Comparison of ENCODE assay signal across 8 cellular contexts in genomic region chr12:12820376-12820775, GRCh38. TPM values are rescaled to one million over a fixed set of nuclear protein-coding genes. Genes with fewer than 3 reads are reported as not detected.
A peak's percentile ranks its signal among the peaks of the same experiment; 100 is the strongest.
DNase-seq lines count a peak whose midpoint lies in the region; TF ChIP-seq lines count a peak whose summit lies in the region.
"Not testable (repeated sequence)": the region's sequence is repeated elsewhere in the genome, so short reads cannot be mapped to it uniquely, and the experiment has no call there.

No MANE protein-coding gene starts in this region.

- not testable (repeated sequence) for TF ChIP-seq CTCF in AG04450 (IDR thresholded peaks at IDR 0.05; ENCODE audit: low read depth, low read length); HFFc6 (IDR thresholded peaks at IDR 0.05); SK-N-SH (IDR thresholded peaks at IDR 0.05); ascending aorta (IDR thresholded peaks at IDR 0.05); sigmoid colon (IDR thresholded peaks at IDR 0.05); uterus (IDR thresholded peaks at IDR 0.05)

- H3K4me3 ChIP-seq in AG04450 (ENCODE audit: low read depth, low read length); SK-N-SH (ENCODE audit: low read depth in 2 of 2, low read length in 1 of 2); ascending aorta; sigmoid colon; uterus: not testable (repeated sequence)
- H3K4me3 ChIP-seq in mesenchymal stem cell (ENCODE audit: insufficient read depth in 1 of 2, low read depth in 1 of 2, low read length in 2 of 2): peak overlapping the region in 1 of 2 experiments; percentile 34

- H3K4ac ChIP-seq in mesenchymal stem cell (ENCODE audit: low read depth in 1 of 2, low read length in 2 of 2): not testable (repeated sequence)

- H3K4me2 ChIP-seq in SK-N-SH: peak overlapping the region; percentile 45
- not testable (repeated sequence) for H3K4me2 ChIP-seq in mesenchymal stem cell (ENCODE audit: low read length, poor library complexity, severe bottlenecking)

- not testable (repeated sequence) for H3K9me3 ChIP-seq in AG04450 (ENCODE audit: control insufficient read depth, insufficient read depth, low read length); SK-N-SH; ascending aorta; mesenchymal stem cell (ENCODE audit: control insufficient read depth, low read length); sigmoid colon; uterus

- not testable (repeated sequence) for H3K27me3 Mint-ChIP-seq in HFFc6 (ENCODE audit: insufficient read depth)

- peaks cover 44% of the 10 kb centered on the region for H3F3A ChIP-seq in SK-N-SH (replicated peaks; ENCODE audit: insufficient read depth)

- peak overlapping the region; percentile 8 for H2BK120ac ChIP-seq in mesenchymal stem cell (ENCODE audit: low read depth, low read length)

- peaks cover 95% of the 10 kb centered on the region for H3K4me1 Mint-ChIP-seq in HFFc6 (ENCODE audit: low read depth)

- POLR2A ChIA-PET in AG04450 (lab: Yijun Ruan, JAX): interaction anchor here (0.7 to 1.5 kb wide), 3 partner anchors 33 to 94 kb away, joined by 3 to 8 read pairs (median 3); partner anchors contain the start of gene GPRC5A
- POLR2A ChIA-PET in SK-N-SH (lab: Yijun Ruan, JAX): not testable (repeated sequence)

- H3K9me2 ChIP-seq in SK-N-SH: not testable (repeated sequence)

- H4K20me1 ChIP-seq in SK-N-SH (ENCODE audit: insufficient read depth): not testable (repeated sequence)

- peak overlapping the region; percentile 82 for H3K27ac ChIP-seq in AG04450 (ENCODE audit: low read depth, low read length)
- peak overlapping the region; percentile 81 to 88; a peak in 3 of 4 replicates for H3K27ac ChIP-seq in SK-N-SH (ENCODE audit: low read depth in 2 of 2, low read length in 1 of 2)
- peak overlapping the region; percentile 68 to 79 for H3K27ac ChIP-seq in ascending aorta
- peak overlapping the region; percentile 89 for H3K27ac ChIP-seq in epithelial cell of prostate
- H3K27ac ChIP-seq in mesenchymal stem cell (ENCODE audit: low read length, poor library complexity, severe bottlenecking): peak overlapping the region; percentile 98
- peak overlapping the region; percentile 34 to 70 (median 58) for H3K27ac ChIP-seq in sigmoid colon
- peak overlapping the region; percentile 65 to 72 for H3K27ac ChIP-seq in uterus

- peak overlapping the region; percentile 36 for H3K4me3 Mint-ChIP-seq in HFFc6

- H3K18ac ChIP-seq in mesenchymal stem cell (ENCODE audit: low read depth in 1 of 2, low read length in 2 of 2): peak overlapping the region; percentile 1 to 43

- WGBS in SK-N-SH (ENCODE audit: low lambda C conversion rate): 93% methylated on average over 11 of the region's 11 CpGs
- WGBS in mesenchymal stem cell: 94% methylated on average over 11 of the region's 11 CpGs
- WGBS in sigmoid colon, 2 donors: 97 to 98% methylated on average over 11 of the region's 11 CpGs

- not testable (repeated sequence) for DNase-seq in AG04450 (ENCODE audit: low read depth, low spot score); HFFc6; SK-N-SH; ascending aorta (ENCODE audit: low spot score in 2 of 2); epithelial cell of prostate (ENCODE audit: low read depth, low spot score); mesenchymal stem cell; sigmoid colon; uterus

- not testable (repeated sequence) for TF ChIP-seq RAD21 in SK-N-SH (IDR thresholded peaks at IDR 0.05; ENCODE audit: low read length)

- not testable (repeated sequence) for H3K9me3 Mint-ChIP-seq in HFFc6

- H4K8ac ChIP-seq in mesenchymal stem cell (ENCODE audit: low read length): not testable (repeated sequence)

- not testable (repeated sequence) for H2AK5ac ChIP-seq in mesenchymal stem cell (ENCODE audit: low read length, severe bottlenecking)

- peak overlapping the region; percentile 86 for H3K27ac Mint-ChIP-seq in HFFc6

- intact Hi-C loops in ascending aorta (cut with DNase I); sigmoid colon (cut with DNase I); uterus (cut with DNase I; ENCODE audit: low total_unique reads): not testable (repeated sequence)

- H2BK15ac ChIP-seq in mesenchymal stem cell (ENCODE audit: low read depth, poor library complexity, severe bottlenecking): not testable (repeated sequence)

- not testable (repeated sequence) for TF ChIP-seq POLR2A in sigmoid colon (IDR thresholded peaks at IDR 0.05); uterus (IDR thresholded peaks at IDR 0.05)

- H3K79me2 ChIP-seq in SK-N-SH (ENCODE audit: insufficient read depth): peaks cover 56% of the 10 kb centered on the region

- H3K4me1 ChIP-seq in SK-N-SH (ENCODE audit: control insufficient read depth in 1 of 2, insufficient read depth in 2 of 2, low read depth in 1 of 2, low read length in 1 of 2): peaks cover 7 to 35% of the 10 kb centered on the region in 2 experiments
- not testable (repeated sequence) for H3K4me1 ChIP-seq in ascending aorta; mesenchymal stem cell (ENCODE audit: control insufficient read depth, insufficient read depth, low read depth, low read length); uterus
- peaks cover 0 to 37% (median 32%) of the 10 kb centered on the region in 4 donors for H3K4me1 ChIP-seq in sigmoid colon

- not testable (repeated sequence) for TF ChIP-seq EP300 in SK-N-SH (IDR thresholded peaks at IDR 0.05; ENCODE audit: borderline replicate concordance in 1 of 2, low read depth in 1 of 2, low read length in 1 of 2); sigmoid colon (IDR thresholded peaks at IDR 0.05)

- H4K91ac ChIP-seq in mesenchymal stem cell (ENCODE audit: low read length): not testable (repeated sequence)

- not testable (repeated sequence) for H3K23ac ChIP-seq in mesenchymal stem cell (ENCODE audit: low read length in 2 of 2)

- H3K9ac ChIP-seq in SK-N-SH: peak overlapping the region; percentile 46; the same call in 1 of the 2 replicates
- peak overlapping the region; percentile 84 for H3K9ac ChIP-seq in mesenchymal stem cell (ENCODE audit: low read length)

- peaks cover 14% of the 10 kb centered on the region for H3K79me1 ChIP-seq in mesenchymal stem cell (replicated peaks; ENCODE audit: low read length, poor library complexity, severe bottlenecking)

- H3K36me3 Mint-ChIP-seq in HFFc6 (ENCODE audit: low read depth): peaks cover 81% of the 10 kb centered on the region

- H3K36me3 ChIP-seq in SK-N-SH (replicated peaks in 1 of 2; ENCODE audit: control insufficient read depth in 1 of 2, insufficient read depth in 2 of 2, low read length in 1 of 2) (peaks cover 65 to 77% of the 10 kb centered on the region in 2 experiments), ascending aorta (peaks cover 28 to 44% of the 10 kb centered on the region in 2 donors), mesenchymal stem cell (ENCODE audit: control insufficient read depth in 1 of 2, insufficient read depth in 2 of 2, low read depth in 1 of 2, low read length in 2 of 2) (peaks cover 6 to 71% of the 10 kb centered on the region in 2 experiments), sigmoid colon (peaks cover 23 to 47% (median 37%) of the 10 kb centered on the region in 4 donors)
- H3K36me3 ChIP-seq in uterus: not testable (repeated sequence)

- H3K27me3 ChIP-seq in AG04450 (ENCODE audit: control insufficient read depth, insufficient read depth, low read length); SK-N-SH (ENCODE audit: insufficient read depth); ascending aorta; mesenchymal stem cell (ENCODE audit: control insufficient read depth in 1 of 2, insufficient read depth in 1 of 2, low read length in 2 of 2); sigmoid colon; uterus: not testable (repeated sequence)

- CTCF ChIA-PET in AG04450 (lab: Charles Lee): interaction anchor here (0.6 to 3.2 kb wide), 3 partner anchors 8 to 84 kb away, joined by 3 to 13 read pairs (median 9); no protein-coding TSS in a partner anchor
- CTCF ChIA-PET in SK-N-SH (lab: Yijun Ruan, JAX): interaction anchor here (1.7 to 1.9 kb wide), 3 partner anchors 16 to 444 kb away, joined by 4 to 6 read pairs (median 5); no protein-coding TSS in a partner anchor

- not testable (repeated sequence) for H2AFZ ChIP-seq in SK-N-SH (ENCODE audit: low read depth); mesenchymal stem cell (ENCODE audit: low read depth, low read length)

- H2BK12ac ChIP-seq in mesenchymal stem cell (ENCODE audit: low read length in 2 of 2): peak overlapping the region in 1 of 2 experiments; percentile 5

- H3K14ac ChIP-seq in mesenchymal stem cell (ENCODE audit: low read length in 2 of 2): not testable (repeated sequence)

- not testable (repeated sequence) for H2BK5ac ChIP-seq in mesenchymal stem cell (ENCODE audit: low read depth, low read length, poor library complexity, severe bottlenecking)

RNA-seq across cellular contexts. Expression of gene DDX47, which starts 7.2 kb away (rescaled TPM):
- polyA plus RNA-seq in AG04450 (2011; rRNA removed) (91.3 and 113 TPM in 2 replicates), SK-N-SH (2012; rRNA removed) (68.4 and 90.9 TPM in 2 replicates), sigmoid colon (10 to 100 TPM; 22.8 to 33.3 (median 26.1) TPM)
- polyA minus RNA-seq in AG04450 (2011; rRNA and poly(A)+ RNA removed): 58.5 and 70.0 TPM in 2 replicates
- 10 to 100 TPM; 87.6 to 97.3 (median 94.2) TPM for total RNA-seq in HFFc6 (2021; fragmentation: NEBNext Ultra II Directional; extraction: Animal tissue kit (Norgen Biotek cat#: 25700))
- polyA plus RNA-seq in SK-N-SH (2012; cell fraction: cytosol; rRNA removed): 85.1 and 94.5 TPM in 2 replicates
- 82.2 and 158 TPM in 2 replicates for polyA plus RNA-seq in SK-N-SH (2012; cell fraction: nucleus; rRNA removed)
- total RNA-seq in ascending aorta (36.4 TPM), sigmoid colon (10 to 100 TPM; 42.9 to 56.9 (median 49.7) TPM), uterus (100 to 1,000 TPM in 1 of 4 donors, 10 to 100 TPM in 3; 42.1 to 105 (median 57.2) TPM)
- polyA plus RNA-seq in mesenchymal stem cell (2013, experiment 1 of 2): 36.6 TPM
- 38.5 TPM for polyA plus RNA-seq in mesenchymal stem cell (2013, experiment 2 of 2)

RNA-seq across cellular contexts. Expression of gene APOLD1, which starts 34.9 kb away (rescaled TPM):
- polyA plus RNA-seq in AG04450 (2011; rRNA removed) (2.2 and 2.6 TPM in 2 replicates), SK-N-SH (2012; rRNA removed) (1.6 and 1.7 TPM in 2 replicates), sigmoid colon (1 to 10 TPM in 2 of 3 donors, under 1 TPM in 1; 0.46 to 8.0 (median 6.0) TPM)
- polyA minus RNA-seq in AG04450 (2011; rRNA and poly(A)+ RNA removed): 1.7 and 2.4 TPM in 2 replicates
- 1 to 10 TPM; 5.0 to 8.6 (median 6.6) TPM for total RNA-seq in HFFc6 (2021; fragmentation: NEBNext Ultra II Directional; extraction: Animal tissue kit (Norgen Biotek cat#: 25700))
- polyA plus RNA-seq in SK-N-SH (2012; cell fraction: cytosol; rRNA removed): 1.4 TPM in 2 replicates
- 3.5 and 4.8 TPM in 2 replicates for polyA plus RNA-seq in SK-N-SH (2012; cell fraction: nucleus; rRNA removed)
- total RNA-seq in ascending aorta (189 TPM), sigmoid colon (10 to 100 TPM; 13.9 to 24.8 (median 19.9) TPM), uterus (10 to 100 TPM; 25.0 to 88.8 (median 57.9) TPM)
- polyA plus RNA-seq in mesenchymal stem cell (2013, experiment 1 of 2): 0.43 TPM
- polyA plus RNA-seq in mesenchymal stem cell (2013, experiment 2 of 2): 0.40 TPM
